ENCODE assay signal across 8 cellular contexts in genomic region chr18:33440011-33440383, GRCh38. TPM values are rescaled to one million over a fixed set of nuclear protein-coding genes. Genes with fewer than 3 reads are reported as not detected.
A peak's percentile ranks its signal among the peaks of the same experiment; 100 is the strongest.
DNase-seq lines count a peak whose midpoint lies in the region; ATAC-seq and TF ChIP-seq lines count a peak whose summit lies in the region.

No MANE protein-coding gene starts in this region.

- no peaks in the 10 kb centered on the region; the same call in 1 of the 2 replicates for H3K4me1 Mint-ChIP-seq in WTC11

- H3K4me3 Mint-ChIP-seq in WTC11: peak overlapping the region; percentile 72

- CTCF ChIA-PET in AG04450 (lab: Charles Lee): interaction anchor here (0.9 kb wide), 1 partner anchor 11 kb away, joined by 3 read pairs; no protein-coding TSS in a partner anchor
- CTCF ChIA-PET in WTC11 (lab: Charles Lee): interaction anchor here (0.8 to 1.6 kb wide), 3 partner anchors 56 to 208 kb away, joined by 4 to 15 read pairs (median 4); no protein-coding TSS in a partner anchor

- ATAC-seq in WTC11 (peak; percentile 79), GM21423 (IDR thresholded peaks at IDR 0.05; ENCODE audit: unreplicated experiment) (no peak), GM21381 (IDR thresholded peaks at IDR 0.05; ENCODE audit: unreplicated experiment) (no peak)

- TF ChIP-seq CTCF in AG04450 (IDR thresholded peaks at IDR 0.05; ENCODE audit: low read depth, low read length) (peak; percentile 47), LNCaP clone FGC (IDR thresholded peaks at IDR 0.05; ENCODE audit: control insufficient read depth, extremely low read depth, insufficient read depth) (peak; percentile 45), WTC11 (IDR thresholded peaks at IDR 0.05) (no peak)

- POLR2A ChIA-PET in AG04450 (lab: Yijun Ruan, JAX): no interaction called here
- POLR2A ChIA-PET in WTC11 (lab: Charles Lee): no interaction called here

- no peaks in the 10 kb centered on the region for H3K36me3 Mint-ChIP-seq in WTC11

- H3K9me3 Mint-ChIP-seq in WTC11: no peaks in the 10 kb centered on the region

- H3K9me3 ChIP-seq in AG04450 (ENCODE audit: control insufficient read depth, insufficient read depth, low read length): no peaks in the 10 kb centered on the region

- H3K27me3 ChIP-seq in AG04450 (ENCODE audit: control insufficient read depth, insufficient read depth, low read length): no peaks in the 10 kb centered on the region

- H3K4me3 ChIP-seq in AG04450 (ENCODE audit: low read depth, low read length) (peak overlapping the region; percentile 36; the same call in 1 of the 2 replicates), LNCaP clone FGC (ENCODE audit: low read depth, low read length) (no peak overlapping the region)

- H3K27ac ChIP-seq in AG04450 (ENCODE audit: low read depth, low read length): no peak overlapping the region

- DNase-seq in AG04450 (ENCODE audit: low read depth, low spot score): no peak
- DNase-seq in LNCaP clone FGC (ENCODE audit: low read depth): no peak
- peak; percentile 75 for DNase-seq in WTC11 (ENCODE audit: low spot score)
- DNase-seq in hepatic stellate cell (ENCODE audit: low spot score): peak; percentile 22
- DNase-seq in retina: peak; percentile 42
- DNase-seq in stimulated activated CD4-positive, alpha-beta T cell treated with anti-CD3 and anti-CD28 coated beads, Interleukin-1b, Interleukin-23, amount 100 ng/mL, for 48 hours: no peak

- no peak overlapping the region for H3K27ac Mint-ChIP-seq in WTC11

- H3K27me3 Mint-ChIP-seq in WTC11 (ENCODE audit: low read depth): peaks cover 35% of the 10 kb centered on the region

TF ChIP-seq in WTC11, 78 proteins besides CTCF, POLR2A, EP300 and RAD21 (continues in another document):
- no peak for TF ChIP-seq AFF4 (CRISPR knock-in tag; IDR thresholded peaks at IDR 0.05; ENCODE audit: borderline replicate concordance)
- TF ChIP-seq FOXP1 (CRISPR knock-in tag; IDR thresholded peaks at IDR 0.05; ENCODE audit: borderline replicate concordance): no peak
- no peak for TF ChIP-seq ESRRA (CRISPR knock-in tag; IDR thresholded peaks at IDR 0.05; ENCODE audit: borderline replicate concordance)
- TF ChIP-seq, protein P1, sequence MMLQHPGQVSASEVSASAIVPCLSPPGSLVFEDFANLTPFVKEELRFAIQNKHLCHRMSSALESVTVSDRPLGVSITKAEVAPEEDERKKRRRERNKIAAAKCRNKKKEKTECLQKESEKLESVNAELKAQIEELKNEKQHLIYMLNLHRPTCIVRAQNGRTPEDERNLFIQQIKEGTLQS (CRISPR knock-in tag; conservative IDR thresholded peaks at IDR 0.05): no peak
- TF ChIP-seq ATF1 (CRISPR knock-in tag; IDR thresholded peaks at IDR 0.05): no peak
- TF ChIP-seq, protein P2, sequence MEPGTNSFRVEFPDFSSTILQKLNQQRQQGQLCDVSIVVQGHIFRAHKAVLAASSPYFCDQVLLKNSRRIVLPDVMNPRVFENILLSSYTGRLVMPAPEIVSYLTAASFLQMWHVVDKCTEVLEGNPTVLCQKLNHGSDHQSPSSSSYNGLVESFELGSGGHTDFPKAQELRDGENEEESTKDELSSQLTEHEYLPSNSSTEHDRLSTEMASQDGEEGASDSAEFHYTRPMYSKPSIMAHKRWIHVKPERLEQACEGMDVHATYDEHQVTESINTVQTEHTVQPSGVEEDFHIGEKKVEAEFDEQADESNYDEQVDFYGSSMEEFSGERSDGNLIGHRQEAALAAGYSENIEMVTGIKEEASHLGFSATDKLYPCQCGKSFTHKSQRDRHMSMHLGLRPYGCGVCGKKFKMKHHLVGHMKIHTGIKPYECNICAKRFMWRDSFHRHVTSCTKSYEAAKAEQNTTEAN (CRISPR knock-in tag; IDR thresholded peaks at IDR 0.05): no peak
- no peak for TF ChIP-seq SMAD4 (CRISPR knock-in tag; IDR thresholded peaks at IDR 0.05)
- no peak for TF ChIP-seq ZNF263 (CRISPR knock-in tag; IDR thresholded peaks at IDR 0.05; ENCODE audit: low read depth)
- no peak for TF ChIP-seq TCF7 (CRISPR knock-in tag; IDR thresholded peaks at IDR 0.05; ENCODE audit: low read depth)
- no peak for TF ChIP-seq JAZF1 (CRISPR knock-in tag; IDR thresholded peaks at IDR 0.05)
- TF ChIP-seq, protein P3, sequence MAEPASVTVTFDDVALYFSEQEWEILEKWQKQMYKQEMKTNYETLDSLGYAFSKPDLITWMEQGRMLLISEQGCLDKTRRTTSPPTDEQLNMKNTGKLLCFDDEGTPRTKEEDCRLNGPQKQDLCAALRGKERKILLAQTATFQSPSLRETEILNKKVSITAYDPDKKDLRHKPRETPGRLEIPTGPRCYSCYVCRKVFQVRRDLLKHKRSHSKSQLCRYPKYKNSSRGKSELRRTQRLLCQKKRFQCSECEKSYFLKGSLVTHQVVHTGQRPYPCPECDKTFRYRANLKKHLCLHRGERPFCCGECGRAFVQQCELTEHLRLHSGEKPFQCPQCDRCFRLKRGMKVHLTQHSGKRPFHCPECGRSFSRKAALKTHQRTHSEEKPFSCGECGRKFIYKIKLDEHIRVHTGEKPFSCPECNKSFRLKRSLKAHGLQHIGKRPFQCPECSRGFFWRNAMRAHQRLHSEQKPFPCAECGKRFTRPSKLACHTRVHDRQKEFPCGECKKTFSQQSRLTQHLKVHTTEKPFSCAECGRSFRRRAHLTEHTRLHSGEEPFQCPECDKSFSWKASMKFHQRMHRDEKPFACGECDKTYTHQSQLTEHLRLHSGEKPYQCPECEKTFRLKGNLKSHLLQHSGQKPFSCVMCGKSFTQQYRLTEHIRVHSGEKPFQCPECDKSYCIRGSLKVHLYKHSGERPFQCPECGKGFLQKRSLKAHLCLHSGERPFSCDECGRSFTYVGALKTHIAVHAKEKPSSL (CRISPR knock-in tag; conservative IDR thresholded peaks at IDR 0.05): no peak
- TF ChIP-seq, protein P4, sequence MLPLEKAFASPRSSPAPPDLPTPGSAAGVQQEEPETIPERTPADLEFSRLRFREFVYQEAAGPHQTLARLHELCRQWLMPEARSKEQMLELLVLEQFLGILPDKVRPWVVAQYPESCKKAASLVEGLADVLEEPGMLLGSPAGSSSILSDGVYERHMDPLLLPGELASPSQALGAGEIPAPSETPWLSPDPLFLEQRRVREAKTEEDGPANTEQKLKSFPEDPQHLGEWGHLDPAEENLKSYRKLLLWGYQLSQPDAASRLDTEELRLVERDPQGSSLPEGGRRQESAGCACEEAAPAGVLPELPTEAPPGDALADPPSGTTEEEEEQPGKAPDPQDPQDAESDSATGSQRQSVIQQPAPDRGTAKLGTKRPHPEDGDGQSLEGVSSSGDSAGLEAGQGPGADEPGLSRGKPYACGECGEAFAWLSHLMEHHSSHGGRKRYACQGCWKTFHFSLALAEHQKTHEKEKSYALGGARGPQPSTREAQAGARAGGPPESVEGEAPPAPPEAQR (CRISPR knock-in tag; IDR thresholded peaks at IDR 0.05): no peak
- TF ChIP-seq MYBL2 (CRISPR knock-in tag; IDR thresholded peaks at IDR 0.05): no peak
- no peak for TF ChIP-seq ZNF671 (CRISPR knock-in tag; IDR thresholded peaks at IDR 0.05)
- no peak for TF ChIP-seq CBFB (CRISPR knock-in tag; IDR thresholded peaks at IDR 0.05; ENCODE audit: low read depth)
- no peak for TF ChIP-seq TEAD4 (CRISPR knock-in tag; IDR thresholded peaks at IDR 0.05)
- no peak for TF ChIP-seq CREB1 (CRISPR knock-in tag; IDR thresholded peaks at IDR 0.05)
- no peak for TF ChIP-seq NFYB (CRISPR knock-in tag; conservative IDR thresholded peaks at IDR 0.05; ENCODE audit: low read depth)

RNA-seq across cellular contexts. Expression of gene CCDC178, which starts 0.5 kb away (rescaled TPM):
- polyA plus RNA-seq in AG04450 (2011; rRNA removed): 0.12 TPM in 1 of 2 replicates, not detected in the other
- not detected in 2 replicates for polyA minus RNA-seq in AG04450 (2011; rRNA and poly(A)+ RNA removed)
- 0.20 TPM in 1 of 3 replicates, not detected in the others for total RNA-seq in WTC11 (2021)

Comparison
In these comparisons a context has a peak if more than half of its experiments do, and no peak if none do; other contexts are left out.
1. DNase-seq: peak in WTC11 (single experiment), hepatic stellate cell (single experiment) and retina (single experiment); none in AG04450 (single experiment), LNCaP clone FGC (single experiment) and stimulated activated CD4-positive, alpha-beta T cell treated with anti-CD3 and anti-CD28 coated beads, Interleukin-1b, Interleukin-23, amount 100 ng/mL, for 48 hours (single experiment).